ENCODE assay signal across 8 cellular contexts in genomic region chr13:32587774-32588165, GRCh38. TPM values are rescaled to one million over a fixed set of nuclear protein-coding genes. Genes with fewer than 3 reads are reported as not detected.
DNase-seq lines count a peak whose midpoint lies in the region; ATAC-seq, FAIRE-seq and TF ChIP-seq lines count a peak whose summit lies in the region.

No MANE protein-coding gene starts in this region.

- peaks cover 4% of the 10 kb centered on the region for H3K36me3 Mint-ChIP-seq in activated naive CD4-positive, alpha-beta T cell treated with anti-CD3 and anti-CD28 coated beads for 36 hours (ENCODE audit: low read depth)

- H3K4me1 Mint-ChIP-seq in activated naive CD4-positive, alpha-beta T cell treated with anti-CD3 and anti-CD28 coated beads for 36 hours (ENCODE audit: low read depth): peaks cover 49% of the 10 kb centered on the region

- FAIRE-seq in endometrium (lab: Jason Lieb, UNC) (peak; percentile 35), urothelium cell line (lab: Jason Lieb, UNC) (no peak)

- TF ChIP-seq CTCF in neural cell (IDR thresholded peaks at IDR 0.05; ENCODE audit: poor library complexity, severe bottlenecking): no peak

- CTCF ChIA-PET in activated naive CD4-positive, alpha-beta T cell treated with anti-CD3 and anti-CD28 coated beads for 36 hours (lab: Charles Lee): interaction anchor here (0.6 to 4.0 kb wide), 20 partner anchors 13 to 955 kb away, joined by 3 to 38 read pairs (median 3); no protein-coding TSS in a partner anchor

- peak overlapping the region; percentile 58 for H3K27ac ChIP-seq in neural cell (ENCODE audit: low read length)

- H3K27ac Mint-ChIP-seq in activated naive CD4-positive, alpha-beta T cell treated with anti-CD3 and anti-CD28 coated beads for 36 hours: peak overlapping the region; percentile 91

- DNase-seq in activated naive CD4-positive, alpha-beta T cell treated with anti-CD3 and anti-CD28 coated beads for 36 hours: no peak
- no peak for DNase-seq in activated naive CD4-positive, alpha-beta T cell treated with anti-CD3 and anti-CD28 coated beads, Interleukin-2, amount 50 U/mL, for 16 hours
- DNase-seq in RKO (ENCODE audit: low spot score): peak; percentile 50
- DNase-seq in urothelium cell line (ENCODE audit: low spot score): no peak
- no peak for DNase-seq in 8988T

- TF ChIP-seq RAD21 in neural cell (conservative IDR thresholded peaks at IDR 0.05): no peak

- TF ChIP-seq EP300 in neural cell (conservative IDR thresholded peaks at IDR 0.05; ENCODE audit: poor library complexity, severe bottlenecking): no peak

- peaks cover 54% of the 10 kb centered on the region for H3K79me2 ChIP-seq in neural cell (replicated peaks; ENCODE audit: insufficient read depth, low read length)

- no peaks in the 10 kb centered on the region for H3K9me3 Mint-ChIP-seq in activated naive CD4-positive, alpha-beta T cell treated with anti-CD3 and anti-CD28 coated beads for 36 hours

- H3K9ac ChIP-seq in neural cell (ENCODE audit: low read length): peak overlapping the region; percentile 67

- H3K27me3 Mint-ChIP-seq in activated naive CD4-positive, alpha-beta T cell treated with anti-CD3 and anti-CD28 coated beads for 36 hours (ENCODE audit: low read depth): no peaks in the 10 kb centered on the region

- H3K4me2 ChIP-seq in neural cell (ENCODE audit: low read length): peak overlapping the region; percentile 90

- no peak for ATAC-seq in HG02938 (IDR thresholded peaks at IDR 0.05; ENCODE audit: unreplicated experiment)

- H3K9me3 ChIP-seq in neural cell (ENCODE audit: low read length): no peaks in the 10 kb centered on the region

- no peaks in the 10 kb centered on the region for H3F3A ChIP-seq in neural cell (ENCODE audit: insufficient read depth, low read length, poor library complexity, severe bottlenecking)

- intact Hi-C loops in activated naive CD4-positive, alpha-beta T cell treated with anti-CD3 and anti-CD28 coated beads for 36 hours (cut with micrococcal nuclease): loop anchor here (10.0 kb wide), 2 partner anchors 1137 to 1227 kb away; partner anchors contain the start of gene RFC3

- H2AFZ ChIP-seq in neural cell (ENCODE audit: low read depth, low read length): no peak overlapping the region

- peaks cover 4% of the 10 kb centered on the region for H4K20me1 ChIP-seq in neural cell (ENCODE audit: insufficient read depth)

- H3K4me3 Mint-ChIP-seq in activated naive CD4-positive, alpha-beta T cell treated with anti-CD3 and anti-CD28 coated beads for 36 hours: peak overlapping the region; percentile 95

- H3K36me3 ChIP-seq in neural cell (ENCODE audit: insufficient read depth, low read length): no peaks in the 10 kb centered on the region

- H3K27me3 ChIP-seq in neural cell (ENCODE audit: insufficient read depth, low read depth, low read length): no peaks in the 10 kb centered on the region

- peak overlapping the region; percentile 90 for H3K4me3 ChIP-seq in neural cell (ENCODE audit: low read length)

- no peaks in the 10 kb centered on the region for H3K9me2 ChIP-seq in neural cell (ENCODE audit: insufficient read depth, low read length)

TF ChIP-seq in neural cell, 6 proteins besides CTCF, POLR2A, EP300 and RAD21:
- no peak for TF ChIP-seq REST (IDR thresholded peaks at IDR 0.05; ENCODE audit: borderline replicate concordance)
- no peak for TF ChIP-seq MXI1 (conservative IDR thresholded peaks at IDR 0.05; ENCODE audit: poor library complexity, severe bottlenecking)
- TF ChIP-seq POLR2AphosphoS5 (IDR thresholded peaks at IDR 0.05): no peak
- no peak for TF ChIP-seq SMC3 (conservative IDR thresholded peaks at IDR 0.05; ENCODE audit: poor library complexity)
- no peak for TF ChIP-seq EZH2 (IDR thresholded peaks at IDR 0.05; ENCODE audit: borderline replicate concordance, insufficient read depth, low read length, poor library complexity, severe bottlenecking)
- TF ChIP-seq TAF1 (IDR thresholded peaks at IDR 0.05; ENCODE audit: low read depth): no peak

RNA-seq across cellular contexts. Expression of gene PDS5B, which starts 1.5 kb away (rescaled TPM):
- total RNA-seq in activated naive CD4-positive, alpha-beta T cell treated with anti-CD3 and anti-CD28 coated beads for 36 hours: 10 to 100 TPM; 48.0 to 51.6 TPM
- polyA plus RNA-seq in neural cell: 27.6 and 28.9 TPM in 2 replicates
- polyA minus RNA-seq in neural cell: 150 and 191 TPM in 2 replicates

RNA-seq across cellular contexts. Expression of gene N4BP2L2, which starts 49.2 kb away (rescaled TPM):
- 10 to 100 TPM; 81.1 to 82.3 TPM for total RNA-seq in activated naive CD4-positive, alpha-beta T cell treated with anti-CD3 and anti-CD28 coated beads for 36 hours
- 105 and 317 TPM in 2 replicates for polyA plus RNA-seq in neural cell
- polyA minus RNA-seq in neural cell: 189 and 220 TPM in 2 replicates
